ENCODE assay signal across 8 cellular contexts in the genomic region with DNA sequence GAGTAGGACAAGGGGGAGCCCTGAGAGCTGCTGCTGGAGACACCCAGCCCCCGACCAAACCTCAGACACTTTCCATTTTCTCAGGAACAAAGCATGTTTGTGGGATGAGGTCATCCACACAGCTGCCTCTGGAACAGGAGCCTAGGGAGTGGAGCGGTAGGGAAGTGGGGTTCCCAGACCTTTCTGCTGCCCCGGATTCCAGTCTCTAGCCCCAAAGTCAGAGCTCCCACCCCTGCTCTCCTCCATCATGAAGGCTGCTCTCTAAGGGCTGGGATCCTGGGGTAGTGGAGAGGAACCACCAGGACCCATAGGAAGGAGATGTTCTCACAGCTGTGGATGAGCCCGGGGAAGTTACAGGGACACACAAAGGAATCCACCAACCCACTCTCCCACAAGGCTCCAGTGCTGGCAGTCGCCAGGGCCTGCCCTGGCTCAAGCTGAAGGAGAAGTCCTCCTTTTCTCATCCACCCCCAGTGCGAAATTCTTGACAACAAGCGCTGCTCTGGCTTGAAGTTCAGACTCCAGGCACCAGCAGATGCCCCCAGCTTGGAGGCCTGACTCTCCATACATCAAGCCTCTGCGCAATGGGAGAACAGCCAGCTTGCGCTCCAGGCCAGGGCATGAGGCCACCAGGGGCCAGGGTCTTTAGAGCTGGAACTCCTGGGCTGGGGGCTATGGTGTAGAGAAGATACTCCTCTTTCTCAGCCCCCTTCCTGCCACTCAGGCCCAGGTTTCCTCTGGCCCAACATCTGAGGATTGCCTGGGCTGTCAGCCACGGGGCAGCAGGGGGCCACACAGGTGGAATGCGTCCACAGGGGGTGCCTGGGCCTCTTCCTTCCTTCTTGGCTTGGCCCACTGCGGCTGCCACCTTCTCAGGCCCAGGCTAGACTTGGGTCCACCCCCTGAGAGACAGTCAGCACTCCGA. TPM values are rescaled to one million over a fixed set of nuclear protein-coding genes. Genes with fewer than 3 reads are reported as not detected.
A peak's percentile ranks its signal among the peaks of the same experiment; 100 is the strongest.
DNase-seq lines count a peak whose midpoint lies in the region; ATAC-seq, FAIRE-seq and TF ChIP-seq lines count a peak whose summit lies in the region.

No MANE protein-coding gene starts in this region.

- peak overlapping the region; percentile 96 for H3K27ac ChIP-seq in K562 (ENCODE audit: extremely low read depth, low read depth, low read length)
- H3K27ac ChIP-seq in substantia nigra (ENCODE audit: low read depth, low read length, poor library complexity, severe bottlenecking) = peak overlapping the region; percentile 70

- peak overlapping the region; percentile 82 to 90 for H3K9ac ChIP-seq in K562 (ENCODE audit: insufficient read depth in 1 of 2, low read depth in 2 of 2, low read length in 2 of 2)

- CTCF ChIA-PET in activated CD4-positive, alpha-beta T cell treated with anti-CD3 and anti-CD28 coated beads for 36 hours (lab: Charles Lee) = interaction anchor here (1.0 to 2.2 kb wide), 3 partner anchors 10 to 19 kb away, joined by 3 to 8 read pairs (median 4); no protein-coding TSS in a partner anchor
- CTCF ChIA-PET in K562 (lab: Yijun Ruan, JAX; ENCODE audit: low intra/inter-chr PET ratio) = no interaction called here

- intact Hi-C loops in activated CD4-positive, alpha-beta T cell treated with anti-CD3 and anti-CD28 coated beads for 36 hours (cut with DNase I, micrococcal nuclease) = no loop called here
- intact Hi-C loops in K562 (cut with micrococcal nuclease) = no loop called here

- POLR2A ChIA-PET in activated CD4-positive, alpha-beta T cell treated with anti-CD3 and anti-CD28 coated beads for 36 hours (lab: Charles Lee) = no interaction called here
- POLR2A ChIA-PET in K562 (lab: Yijun Ruan, JAX) = interaction anchor here (0.5 to 5.9 kb wide), 10 partner anchors 9 to 821 kb away, joined by 3 to 66 read pairs (median 4); a partner anchor contains a TSS

- H3K36me3 ChIP-seq in K562 (ENCODE audit: control insufficient read depth, insufficient read depth, low read length) = peaks cover 72% of the 10 kb centered on the region

- TF ChIP-seq CTCF in K562 (IDR thresholded peaks at IDR 0.05 in 2 of 3, conservative IDR thresholded peaks at IDR 0.05 in 1 of 3; ENCODE audit: insufficient read depth in 2 of 3, low read depth in 1 of 3, low read length in 3 of 3) = no peak; a peak in 1 of 6 replicates

- WGBS in K562 (ENCODE audit: insufficient coverage, low coverage, missing lambda C conversion rate) = 24% methylated on average over 13 of the region's 13 CpGs

- DNase-seq in activated CD4-positive, alpha-beta T cell treated with anti-CD3 and anti-CD28 coated beads for 36 hours = no peak
- DNase-seq in activated CD4-positive, alpha-beta T cell treated with anti-CD3 and anti-CD28 coated beads for 48 hours = no peak
- peak in 2 of 4 experiments; percentile 50 to 61 for DNase-seq in K562 (ENCODE audit: extremely low read depth in 1 of 4, low spot score in 3 of 4)
- peak; percentile 37 to 51 (median 50) for DNase-seq in immature natural killer cell
- DNase-seq in substantia nigra (lab: John Stamatoyannopoulos, UW) = peak in 8 of 49 donors; percentile 12 to 34 (median 16)
- no peak for DNase-seq in stimulated activated CD4-positive, alpha-beta T cell treated with anti-CD3 and anti-CD28 coated beads, Interleukin-1b, Interleukin-23, amount 100 ng/mL, for 48 hours

- H3K9me3 Mint-ChIP-seq in activated CD4-positive, alpha-beta T cell treated with anti-CD3 and anti-CD28 coated beads for 36 hours (ENCODE audit: low read depth) = no peaks in the 10 kb centered on the region
- H3K9me3 Mint-ChIP-seq in immature natural killer cell = no peaks in the 10 kb centered on the region

- peaks cover 49% of the 10 kb centered on the region for H3K4me1 Mint-ChIP-seq in activated CD4-positive, alpha-beta T cell treated with anti-CD3 and anti-CD28 coated beads for 36 hours
- peaks cover 63 to 69% of the 10 kb centered on the region in 2 donors for H3K4me1 Mint-ChIP-seq in immature natural killer cell

- H4K20me1 ChIP-seq in K562 (replicated peaks; ENCODE audit: control insufficient read depth, insufficient read depth, low read length) = 0 out of 2 replicates have a peak, but pooled peaks cover 12% of the 10 kb centered on the region

- FAIRE-seq in K562 (lab: Jason Lieb, UNC) = peak; percentile 65

- in situ Hi-C loops in K562 (cut with MboI) = no loop called here

- H3K27me3 Mint-ChIP-seq in activated CD4-positive, alpha-beta T cell treated with anti-CD3 and anti-CD28 coated beads for 36 hours = no peaks in the 10 kb centered on the region
- H3K27me3 Mint-ChIP-seq in immature natural killer cell (ENCODE audit: low read depth in 3 of 3) = peaks cover 0 to 9% (median 0%) of the 10 kb centered on the region in 3 donors

- no peak overlapping the region for H3K4me3 Mint-ChIP-seq in activated CD4-positive, alpha-beta T cell treated with anti-CD3 and anti-CD28 coated beads for 36 hours
- peak overlapping the region; percentile 56 to 84 (median 66) for H3K4me3 Mint-ChIP-seq in immature natural killer cell

- H3K4me3 ChIP-seq in K562 = peak overlapping the region; percentile 65

- H3K4me2 ChIP-seq in K562 (ENCODE audit: insufficient read depth, low read length) = peak overlapping the region; percentile 80

- H3K79me2 ChIP-seq in K562 (ENCODE audit: control insufficient read depth, insufficient read depth, low read length) = peaks cover 84% of the 10 kb centered on the region

- no peaks in the 10 kb centered on the region for H3K9me3 ChIP-seq in K562 (replicated peaks; ENCODE audit: control insufficient read depth, insufficient read depth, low read depth, low read length)

- peaks cover 2% of the 10 kb centered on the region for H3K9me1 ChIP-seq in K562 (ENCODE audit: control insufficient read depth, insufficient read depth, low read length)

- H2AFZ ChIP-seq in K562 (ENCODE audit: low read depth, low read length) = no peak overlapping the region

- ATAC-seq in activated CD4-positive, alpha-beta T cell treated with anti-CD3 and anti-CD28 coated beads for 36 hours = no peak
- ATAC-seq in K562 = peak; percentile 3
- ATAC-seq in HG02981 (IDR thresholded peaks at IDR 0.05; ENCODE audit: unreplicated experiment) = no peak
- no peak for ATAC-seq in HG02759 (IDR thresholded peaks at IDR 0.05; ENCODE audit: unreplicated experiment)

- TF ChIP-seq EP300 in K562 (IDR thresholded peaks at IDR 0.05; ENCODE audit: low read length) = no peak

- peak overlapping the region; percentile 52 for H3K27ac Mint-ChIP-seq in activated CD4-positive, alpha-beta T cell treated with anti-CD3 and anti-CD28 coated beads for 36 hours
- peak overlapping the region; percentile 86 to 96 (median 94) for H3K27ac Mint-ChIP-seq in immature natural killer cell

- no peak for TF ChIP-seq POLR2A in K562 (conservative IDR thresholded peaks at IDR 0.05)

- BruUV-seq in K562 (replicated peaks; lab: Mats Ljungman, UMichigan) = no TSS peak

- H3K27me3 ChIP-seq in K562 (ENCODE audit: control insufficient read depth in 2 of 2, insufficient read depth in 2 of 2, low read length in 2 of 2) = no peaks in the 10 kb centered on the region

- TF ChIP-seq RAD21 in K562 (CRISPR knock-in tag; conservative IDR thresholded peaks at IDR 0.05 in 1 of 2, IDR thresholded peaks at IDR 0.05 in 1 of 2) = no peak

- H3K36me3 Mint-ChIP-seq in activated CD4-positive, alpha-beta T cell treated with anti-CD3 and anti-CD28 coated beads for 36 hours (ENCODE audit: low read depth) = peaks cover 18% of the 10 kb centered on the region
- peaks cover 9 to 13% (median 10%) of the 10 kb centered on the region in 3 donors for H3K36me3 Mint-ChIP-seq in immature natural killer cell

- H3K4me1 ChIP-seq in K562 (replicated peaks in 1 of 2; ENCODE audit: control insufficient read depth in 2 of 2, insufficient read depth in 2 of 2, low read length in 2 of 2) = peaks cover 53 to 74% of the 10 kb centered on the region in 2 experiments

RNA-seq across cellular contexts. Expression of a gene that starts 4.5 kb away (rescaled TPM):
- 10 to 100 TPM; 21.1 to 23.8 TPM for total RNA-seq in activated CD4-positive, alpha-beta T cell treated with anti-CD3 and anti-CD28 coated beads for 36 hours
- 89.8 and 202 TPM in 2 replicates for total RNA-seq in K562 (2011; cell fraction: chromatin; rRNA removed; ENCODE audit: low replicate concordance)
- total RNA-seq in K562 (2011; cell fraction: nucleolus; rRNA removed) = 99.7 and 116 TPM in 2 replicates
- total RNA-seq in K562 (2011; cell fraction: nucleoplasm; rRNA removed) = 98.0 and 139 TPM in 2 replicates
- 55.7 and 80.3 TPM in 2 replicates for total RNA-seq in K562 (2014; rRNA removed)
- 22.6 and 27.7 TPM in 2 replicates for total RNA-seq in K562 (2014; rRNA removed; fragmentation: Illumina TruSeq; extraction: Trizol)
- total RNA-seq in K562 (2015; rRNA removed; fragmentation: Illumina TruSeq; extraction: Trizol) = 34.1 and 35.1 TPM in 2 replicates
- total RNA-seq in K562 (2021) = 123 and 144 TPM in 2 replicates
- polyA plus RNA-seq in K562 (2011; rRNA removed) = 14.8 and 18.9 TPM in 2 replicates
- polyA plus RNA-seq in K562 (2011; cell fraction: cytosol; rRNA removed) = 31.0 and 53.9 TPM in 2 replicates
- polyA plus RNA-seq in K562 (2011; cell fraction: nucleus; rRNA removed) = 58.4 and 84.8 TPM in 2 replicates
- polyA plus RNA-seq in K562 (2012) = 76.0 and 140 TPM in 2 replicates
- 117 and 145 TPM in 2 replicates for polyA plus RNA-seq in K562 (2014; fragmentation: Illumina TruSeq; extraction: Trizol)
- 1 to 10 TPM; 6.1 to 8.0 TPM for polyA plus RNA-seq in K562 (2014; fragmentation: Nextera tagmentation; extraction: Ambion mirVana)
- 56.7 and 61.4 TPM in 2 replicates for polyA plus RNA-seq in K562 (2014; rRNA removed)
- 26.4 and 29.9 TPM in 2 replicates for polyA minus RNA-seq in K562 (2011; rRNA and poly(A)+ RNA removed)
- 46.4 and 60.9 TPM in 2 replicates for polyA minus RNA-seq in K562 (2011; cell fraction: cytosol; rRNA and poly(A)+ RNA removed)
- polyA minus RNA-seq in K562 (2011; cell fraction: nucleus; rRNA and poly(A)+ RNA removed) = 41.9 and 46.1 TPM in 2 replicates
- 100 to 1,000 TPM in 1 of 3 donors, 10 to 100 TPM in 2; 36.8 to 121 (median 74.1) TPM for polyA plus RNA-seq in immature natural killer cell

RNA-seq across cellular contexts. Expression of a gene that starts 11.0 kb away (rescaled TPM):
- 100 to 1,000 TPM; 131 TPM for total RNA-seq in activated CD4-positive, alpha-beta T cell treated with anti-CD3 and anti-CD28 coated beads for 36 hours
- total RNA-seq in K562 (2011; cell fraction: chromatin; rRNA removed; ENCODE audit: low replicate concordance) = 120 and 207 TPM in 2 replicates
- total RNA-seq in K562 (2011; cell fraction: nucleolus; rRNA removed) = 64.9 and 65.3 TPM in 2 replicates
- 96.5 and 110 TPM in 2 replicates for total RNA-seq in K562 (2011; cell fraction: nucleoplasm; rRNA removed)
- total RNA-seq in K562 (2014; rRNA removed) (237 and 305 TPM in 2 replicates), K562 (2014; rRNA removed; fragmentation: Illumina TruSeq; extraction: Trizol) (303 and 319 TPM in 2 replicates), K562 (2015; rRNA removed; fragmentation: Illumina TruSeq; extraction: Trizol) (348 and 384 TPM in 2 replicates), K562 (2021) (177 and 184 TPM in 2 replicates)
- polyA plus RNA-seq in K562 (2011; rRNA removed) (131 and 193 TPM in 2 replicates), K562 (2014; fragmentation: Illumina TruSeq; extraction: Trizol) (305 and 350 TPM in 2 replicates), K562 (2014; fragmentation: Nextera tagmentation; extraction: Ambion mirVana) (100 to 1,000 TPM; 197 to 467 TPM), K562 (2014; rRNA removed) (237 and 245 TPM in 2 replicates), immature natural killer cell (10 to 100 TPM; 62.3 to 81.7 (median 70.9) TPM)
- polyA plus RNA-seq in K562 (2011; cell fraction: cytosol; rRNA removed) = 44.6 and 75.3 TPM in 2 replicates
- polyA plus RNA-seq in K562 (2011; cell fraction: nucleus; rRNA removed) = 44.8 and 71.7 TPM in 2 replicates
- polyA plus RNA-seq in K562 (2012) = 105 and 258 TPM in 2 replicates
- polyA minus RNA-seq in K562 (2011; rRNA and poly(A)+ RNA removed) = 201 and 210 TPM in 2 replicates
- polyA minus RNA-seq in K562 (2011; cell fraction: cytosol; rRNA and poly(A)+ RNA removed) = 101 and 121 TPM in 2 replicates
- 39.4 and 86.4 TPM in 2 replicates for polyA minus RNA-seq in K562 (2011; cell fraction: nucleus; rRNA and poly(A)+ RNA removed)

RNA-seq across cellular contexts. Expression of a gene that starts 11.7 kb away (rescaled TPM):
- total RNA-seq in activated CD4-positive, alpha-beta T cell treated with anti-CD3 and anti-CD28 coated beads for 36 hours = 10 to 100 TPM; 68.9 to 82.4 TPM
- 67.0 and 115 TPM in 2 replicates for total RNA-seq in K562 (2011; cell fraction: chromatin; rRNA removed; ENCODE audit: low replicate concordance)
- total RNA-seq in K562 (2011; cell fraction: nucleolus; rRNA removed) = 37.6 and 49.2 TPM in 2 replicates
- 97.2 and 146 TPM in 2 replicates for total RNA-seq in K562 (2011; cell fraction: nucleoplasm; rRNA removed)
- total RNA-seq in K562 (2014; rRNA removed) (125 and 137 TPM in 2 replicates), K562 (2014; rRNA removed; fragmentation: Illumina TruSeq; extraction: Trizol) (215 and 251 TPM in 2 replicates), K562 (2015; rRNA removed; fragmentation: Illumina TruSeq; extraction: Trizol) (214 and 221 TPM in 2 replicates), K562 (2021) (124 and 129 TPM in 2 replicates)
- polyA plus RNA-seq in K562 (2011; rRNA removed) (67.6 and 91.1 TPM in 2 replicates), K562 (2014; fragmentation: Illumina TruSeq; extraction: Trizol) (329 and 378 TPM in 2 replicates), K562 (2014; fragmentation: Nextera tagmentation; extraction: Ambion mirVana) (100 to 1,000 TPM; 269 to 303 TPM), K562 (2014; rRNA removed) (167 and 253 TPM in 2 replicates), immature natural killer cell (10 to 100 TPM; 22.6 to 32.7 (median 30.4) TPM)
- polyA plus RNA-seq in K562 (2011; cell fraction: cytosol; rRNA removed) = 22.4 and 42.7 TPM in 2 replicates
- polyA plus RNA-seq in K562 (2011; cell fraction: nucleus; rRNA removed) = 18.0 and 28.1 TPM in 2 replicates
- 76.5 and 96.7 TPM in 2 replicates for polyA plus RNA-seq in K562 (2012)
- 46.0 and 51.0 TPM in 2 replicates for polyA minus RNA-seq in K562 (2011; rRNA and poly(A)+ RNA removed)
- 25.8 and 26.4 TPM in 2 replicates for polyA minus RNA-seq in K562 (2011; cell fraction: cytosol; rRNA and poly(A)+ RNA removed)
- 17.6 and 38.0 TPM in 2 replicates for polyA minus RNA-seq in K562 (2011; cell fraction: nucleus; rRNA and poly(A)+ RNA removed)

RNA-seq across cellular contexts. Expression of a gene that starts 45.8 kb away (rescaled TPM):
- under 1 TPM; 0.11 to 0.26 TPM for total RNA-seq in activated CD4-positive, alpha-beta T cell treated with anti-CD3 and anti-CD28 coated beads for 36 hours
- total RNA-seq in K562 (2011; cell fraction: chromatin; rRNA removed; ENCODE audit: low replicate concordance) = not detected in 2 replicates
- 0.13 TPM in 1 of 2 replicates, not detected in the other for total RNA-seq in K562 (2011; cell fraction: nucleolus; rRNA removed)
- total RNA-seq in K562 (2011; cell fraction: nucleoplasm; rRNA removed) = not detected in 2 replicates
- total RNA-seq in K562 (2014; rRNA removed) (0.08 and 0.09 TPM in 2 replicates), K562 (2014; rRNA removed; fragmentation: Illumina TruSeq; extraction: Trizol) (not detected in 2 replicates), K562 (2015; rRNA removed; fragmentation: Illumina TruSeq; extraction: Trizol) (not detected in 2 replicates), K562 (2021) (not detected in 2 replicates)
- polyA plus RNA-seq in K562 (2011; rRNA removed) (0.05 TPM in 1 of 2 replicates, not detected in the other), K562 (2014; fragmentation: Illumina TruSeq; extraction: Trizol) (not detected in 2 replicates), K562 (2014; fragmentation: Nextera tagmentation; extraction: Ambion mirVana) (not detected), K562 (2014; rRNA removed) (not detected in 2 replicates), immature natural killer cell (under 1 TPM in 2 of 3 donors, not detected in 1; 0.14 to 0.43 TPM)
- not detected in 2 replicates for polyA plus RNA-seq in K562 (2011; cell fraction: cytosol; rRNA removed)
- polyA plus RNA-seq in K562 (2011; cell fraction: nucleus; rRNA removed) = 0.06 and 0.15 TPM in 2 replicates
- not detected in 2 replicates for polyA plus RNA-seq in K562 (2012)
- polyA minus RNA-seq in K562 (2011; rRNA and poly(A)+ RNA removed) = not detected in 2 replicates
- polyA minus RNA-seq in K562 (2011; cell fraction: cytosol; rRNA and poly(A)+ RNA removed) = not detected in 2 replicates
- 0.13 and 0.33 TPM in 2 replicates for polyA minus RNA-seq in K562 (2011; cell fraction: nucleus; rRNA and poly(A)+ RNA removed)

RNA-seq across cellular contexts. Expression of a gene that starts 53.9 kb away (rescaled TPM):
- total RNA-seq in activated CD4-positive, alpha-beta T cell treated with anti-CD3 and anti-CD28 coated beads for 36 hours = 10 to 100 TPM; 27.7 to 28.9 TPM
- 143 and 150 TPM in 2 replicates for total RNA-seq in K562 (2011; cell fraction: chromatin; rRNA removed; ENCODE audit: low replicate concordance)
- 71.7 and 79.2 TPM in 2 replicates for total RNA-seq in K562 (2011; cell fraction: nucleolus; rRNA removed)
- 90.1 and 108 TPM in 2 replicates for total RNA-seq in K562 (2011; cell fraction: nucleoplasm; rRNA removed)
- 25.2 and 33.7 TPM in 2 replicates for total RNA-seq in K562 (2014; rRNA removed)
- total RNA-seq in K562 (2014; rRNA removed; fragmentation: Illumina TruSeq; extraction: Trizol) = 26.3 and 27.9 TPM in 2 replicates
- 22.2 and 23.6 TPM in 2 replicates for total RNA-seq in K562 (2015; rRNA removed; fragmentation: Illumina TruSeq; extraction: Trizol)
- total RNA-seq in K562 (2021) = 27.8 and 28.7 TPM in 2 replicates
- 20.9 and 27.8 TPM in 2 replicates for polyA plus RNA-seq in K562 (2011; rRNA removed)
- 13.6 and 20.1 TPM in 2 replicates for polyA plus RNA-seq in K562 (2011; cell fraction: cytosol; rRNA removed)
- 33.3 and 37.6 TPM in 2 replicates for polyA plus RNA-seq in K562 (2011; cell fraction: nucleus; rRNA removed)
- polyA plus RNA-seq in K562 (2012) = 10.8 and 18.4 TPM in 2 replicates
- polyA plus RNA-seq in K562 (2014; fragmentation: Illumina TruSeq; extraction: Trizol) = 19.7 and 19.8 TPM in 2 replicates
- 10 to 100 TPM; 14.1 to 16.5 TPM for polyA plus RNA-seq in K562 (2014; fragmentation: Nextera tagmentation; extraction: Ambion mirVana)
- 18.5 and 20.9 TPM in 2 replicates for polyA plus RNA-seq in K562 (2014; rRNA removed)
- 43.4 and 44.7 TPM in 2 replicates for polyA minus RNA-seq in K562 (2011; rRNA and poly(A)+ RNA removed)
- polyA minus RNA-seq in K562 (2011; cell fraction: cytosol; rRNA and poly(A)+ RNA removed) = 23.4 and 25.6 TPM in 2 replicates
- 26.3 and 44.0 TPM in 2 replicates for polyA minus RNA-seq in K562 (2011; cell fraction: nucleus; rRNA and poly(A)+ RNA removed)
- polyA plus RNA-seq in immature natural killer cell = 10 to 100 TPM; 11.1 to 28.0 (median 13.6) TPM

Comparison
In these comparisons a context has a peak if more than half of its experiments do, and no peak if none do; other contexts are left out.
1. DNase-seq: peak in immature natural killer cell (3 of 3); none in activated CD4-positive, alpha-beta T cell treated with anti-CD3 and anti-CD28 coated beads for 36 hours (single experiment), activated CD4-positive, alpha-beta T cell treated with anti-CD3 and anti-CD28 coated beads for 48 hours (single experiment) and stimulated activated CD4-positive, alpha-beta T cell treated with anti-CD3 and anti-CD28 coated beads, Interleukin-1b, Interleukin-23, amount 100 ng/mL, for 48 hours (single experiment).